ENCODE assay signal across 1 cellular context in the genomic region with DNA sequence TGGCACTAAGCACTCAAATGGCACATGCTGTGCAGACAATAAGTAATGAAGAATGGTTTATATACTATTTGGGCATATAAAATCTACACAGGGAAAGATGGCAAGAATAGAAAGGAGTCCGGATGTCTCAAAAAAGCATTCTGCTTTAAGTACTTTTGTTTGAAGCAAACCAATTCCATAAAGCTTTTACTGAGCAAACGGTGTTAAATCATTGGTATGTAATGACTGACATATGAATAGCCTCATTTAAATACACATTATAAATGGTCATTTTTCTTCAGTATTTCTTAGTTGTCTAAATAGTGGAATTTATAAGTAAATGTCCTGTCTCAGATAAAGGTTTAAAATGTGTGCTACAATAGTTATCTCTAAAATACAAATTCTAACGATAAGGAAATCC.
TF ChIP-seq lines count a peak whose summit lies in the region.

No MANE protein-coding gene starts in this region.

TF ChIP-seq in K562, 482 proteins besides CTCF, POLR2A, EP300 and RAD21:
- TF ChIP-seq BHLHE40 (IDR thresholded peaks at IDR 0.05; ENCODE audit: low read length), result no peak
- TF ChIP-seq, protein P1, sequence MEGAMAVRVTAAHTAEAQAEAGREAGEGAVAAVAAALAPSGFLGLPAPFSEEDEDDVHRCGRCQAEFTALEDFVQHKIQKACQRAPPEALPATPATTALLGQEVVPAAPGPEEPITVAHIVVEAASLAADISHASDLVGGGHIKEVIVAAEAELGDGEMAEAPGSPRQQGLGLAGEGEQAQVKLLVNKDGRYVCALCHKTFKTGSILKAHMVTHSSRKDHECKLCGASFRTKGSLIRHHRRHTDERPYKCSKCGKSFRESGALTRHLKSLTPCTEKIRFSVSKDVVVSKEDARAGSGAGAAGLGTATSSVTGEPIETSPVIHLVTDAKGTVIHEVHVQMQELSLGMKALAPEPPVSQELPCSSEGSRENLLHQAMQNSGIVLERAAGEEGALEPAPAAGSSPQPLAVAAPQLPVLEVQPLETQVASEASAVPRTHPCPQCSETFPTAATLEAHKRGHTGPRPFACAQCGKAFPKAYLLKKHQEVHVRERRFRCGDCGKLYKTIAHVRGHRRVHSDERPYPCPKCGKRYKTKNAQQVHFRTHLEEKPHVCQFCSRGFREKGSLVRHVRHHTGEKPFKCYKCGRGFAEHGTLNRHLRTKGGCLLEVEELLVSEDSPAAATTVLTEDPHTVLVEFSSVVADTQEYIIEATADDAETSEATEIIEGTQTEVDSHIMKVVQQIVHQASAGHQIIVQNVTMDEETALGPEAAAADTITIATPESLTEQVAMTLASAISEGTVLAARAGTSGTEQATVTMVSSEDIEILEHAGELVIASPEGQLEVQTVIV (CRISPR knock-in tag; IDR thresholded peaks at IDR 0.05; ENCODE audit: borderline replicate concordance), result no peak
- no peak for TF ChIP-seq HMGN3 (IDR thresholded peaks at IDR 0.05; ENCODE audit: borderline replicate concordance, extremely low read depth, insufficient read length, low read depth, low read length)
- TF ChIP-seq SOX6 (IDR thresholded peaks at IDR 0.05), result no peak
- peak; percentile 39 for TF ChIP-seq MEIS2 (IDR thresholded peaks at IDR 0.05; ENCODE audit: partially characterized antibody)
- no peak for TF ChIP-seq KAT2B (IDR thresholded peaks at IDR 0.05; ENCODE audit: low read depth, low read length)
- TF ChIP-seq, protein P2, sequence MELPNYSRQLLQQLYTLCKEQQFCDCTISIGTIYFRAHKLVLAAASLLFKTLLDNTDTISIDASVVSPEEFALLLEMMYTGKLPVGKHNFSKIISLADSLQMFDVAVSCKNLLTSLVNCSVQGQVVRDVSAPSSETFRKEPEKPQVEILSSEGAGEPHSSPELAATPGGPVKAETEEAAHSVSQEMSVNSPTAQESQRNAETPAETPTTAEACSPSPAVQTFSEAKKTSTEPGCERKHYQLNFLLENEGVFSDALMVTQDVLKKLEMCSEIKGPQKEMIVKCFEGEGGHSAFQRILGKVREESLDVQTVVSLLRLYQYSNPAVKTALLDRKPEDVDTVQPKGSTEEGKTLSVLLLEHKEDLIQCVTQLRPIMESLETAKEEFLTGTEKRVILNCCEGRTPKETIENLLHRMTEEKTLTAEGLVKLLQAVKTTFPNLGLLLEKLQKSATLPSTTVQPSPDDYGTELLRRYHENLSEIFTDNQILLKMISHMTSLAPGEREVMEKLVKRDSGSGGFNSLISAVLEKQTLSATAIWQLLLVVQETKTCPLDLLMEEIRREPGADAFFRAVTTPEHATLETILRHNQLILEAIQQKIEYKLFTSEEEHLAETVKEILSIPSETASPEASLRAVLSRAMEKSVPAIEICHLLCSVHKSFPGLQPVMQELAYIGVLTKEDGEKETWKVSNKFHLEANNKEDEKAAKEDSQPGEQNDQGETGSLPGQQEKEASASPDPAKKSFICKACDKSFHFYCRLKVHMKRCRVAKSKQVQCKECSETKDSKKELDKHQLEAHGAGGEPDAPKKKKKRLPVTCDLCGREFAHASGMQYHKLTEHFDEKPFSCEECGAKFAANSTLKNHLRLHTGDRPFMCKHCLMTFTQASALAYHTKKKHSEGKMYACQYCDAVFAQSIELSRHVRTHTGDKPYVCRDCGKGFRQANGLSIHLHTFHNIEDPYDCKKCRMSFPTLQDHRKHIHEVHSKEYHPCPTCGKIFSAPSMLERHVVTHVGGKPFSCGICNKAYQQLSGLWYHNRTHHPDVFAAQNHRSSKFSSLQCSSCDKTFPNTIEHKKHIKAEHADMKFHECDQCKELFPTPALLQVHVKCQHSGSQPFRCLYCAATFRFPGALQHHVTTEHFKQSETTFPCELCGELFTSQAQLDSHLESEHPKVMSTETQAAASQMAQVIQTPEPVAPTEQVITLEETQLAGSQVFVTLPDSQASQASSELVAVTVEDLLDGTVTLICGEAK (IDR thresholded peaks at IDR 0.05), result no peak
- TF ChIP-seq, protein P2 (CRISPR knock-in tag; IDR thresholded peaks at IDR 0.05), result peak; percentile 20; the same call in 1 of the 2 replicates
